15 cellular contexts compared by ENCODE assay signal in the genomic region with DNA sequence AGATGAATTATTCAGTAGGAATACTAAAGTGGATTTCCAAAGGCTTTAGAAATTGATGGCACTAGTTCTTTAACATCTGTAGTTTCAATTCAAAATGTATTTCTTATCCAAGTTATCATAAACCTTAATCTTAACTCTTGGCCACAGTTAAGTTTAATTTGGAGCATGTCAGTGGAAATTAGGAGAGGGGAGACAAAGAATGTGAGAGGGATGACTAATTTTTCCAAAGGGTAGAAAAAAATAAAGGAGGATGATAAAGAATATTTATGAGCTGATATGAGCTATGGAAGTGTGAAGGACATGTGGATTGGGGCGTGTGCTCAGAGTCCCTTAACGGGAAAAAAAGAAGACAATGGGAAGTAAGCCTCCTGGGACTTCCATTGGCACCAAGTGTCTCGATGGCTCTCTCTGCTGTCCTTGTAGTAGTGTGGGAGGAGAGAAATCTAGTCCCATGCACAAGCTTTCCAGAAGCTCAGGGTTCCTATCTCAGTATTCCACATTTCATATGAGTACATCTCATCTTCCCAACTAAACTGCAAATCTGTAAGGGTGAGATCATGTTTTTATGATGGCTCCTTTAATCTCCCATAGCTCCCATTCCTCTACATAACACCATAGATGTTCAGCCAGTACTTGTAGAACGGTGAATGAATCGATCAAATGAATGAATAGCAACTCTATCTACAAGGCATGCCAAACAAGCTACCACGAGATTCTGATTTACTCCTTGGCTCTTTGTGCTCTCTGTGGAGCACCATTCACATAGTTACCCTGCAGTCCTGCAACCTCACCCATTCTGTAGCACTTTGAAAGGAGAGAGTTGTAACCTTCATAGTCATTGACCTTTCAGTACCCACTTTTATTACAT. TPM values are rescaled to one million over a fixed set of nuclear protein-coding genes. Genes with fewer than 3 reads are reported as not detected.
DNase-seq lines count a peak whose midpoint lies in the region; ATAC-seq and TF ChIP-seq lines count a peak whose summit lies in the region.
"Had no signal": no experiment of that assay in that cellular context is flagged by ENCODE, and none has a peak within 500 bp of the region (broad histone marks: within the 10 kb centered on the region; RNA-seq: fewer than 3 reads in every experiment).

No MANE protein-coding gene starts in this region.

- H3K9ac ChIP-seq in SK-N-SH (no peak overlapping the region), SK-N-MC (ENCODE audit: insufficient read length) (no peak overlapping the region)
- H3K9ac ChIP-seq: BLaER1 treated with 17β-estradiol and CSF1 and Interleukin-3, amounts not matched to agents 10 nM and 100 nM had no signal

- no peak overlapping the region for H2AFZ ChIP-seq in SK-N-SH (ENCODE audit: low read depth)
- H2AFZ ChIP-seq: GM23338 had no signal

- no peaks in the 10 kb centered on the region for H3K79me2 ChIP-seq in SK-N-SH (ENCODE audit: insufficient read depth)

- CTCF ChIA-PET in SK-N-SH (lab: Yijun Ruan, JAX), result interaction anchor here (0.7 to 2.2 kb wide), 4 partner anchors 16 to 229 kb away, joined by 3 to 11 read pairs (median 4); no protein-coding TSS in a partner anchor

- TF ChIP-seq EP300 in SK-N-SH (IDR thresholded peaks at IDR 0.05; ENCODE audit: borderline replicate concordance in 1 of 2, low read depth in 1 of 2, low read length in 1 of 2), result no peak

- H3F3A ChIP-seq in SK-N-SH (replicated peaks; ENCODE audit: insufficient read depth), result no peaks in the 10 kb centered on the region

- no peak for ATAC-seq in SK-N-SH treated with all-trans-retinoic acid at 6 μM for 48 hours
- ATAC-seq in GM21723 (IDR thresholded peaks at IDR 0.05; ENCODE audit: unreplicated experiment), result no peak
- ATAC-seq: GM23338 had no signal

- H3K4me2 ChIP-seq in SK-N-SH, result no peak overlapping the region
- H3K4me2 ChIP-seq: GM23338 had no signal

- H3K27me3 ChIP-seq in SK-N-SH (ENCODE audit: insufficient read depth), result no peaks in the 10 kb centered on the region
- H3K27me3 ChIP-seq: BLaER1 treated with 17β-estradiol and CSF1 and Interleukin-3, amounts not matched to agents 10 nM and 100 nM had no signal

- no peak for TF ChIP-seq CTCF in SK-N-SH (IDR thresholded peaks at IDR 0.05)
- TF ChIP-seq CTCF in fibroblast of the aortic adventitia (IDR thresholded peaks at IDR 0.05; ENCODE audit: insufficient read depth, low read length), result no peak

- POLR2A ChIA-PET in SK-N-SH (lab: Yijun Ruan, JAX), result interaction anchor here (1.1 kb wide), 1 partner anchor 169 kb away, joined by 4 read pairs; the partner anchor contains the start of gene LRP6

- peaks cover 0 to 3% of the 10 kb centered on the region in 2 experiments for H3K36me3 ChIP-seq in SK-N-SH (replicated peaks in 1 of 2; ENCODE audit: control insufficient read depth in 1 of 2, insufficient read depth in 2 of 2, low read length in 1 of 2)
- no peaks in the 10 kb centered on the region for H3K36me3 ChIP-seq in SK-N-MC (ENCODE audit: insufficient read depth, low read length)
- H3K36me3 ChIP-seq: BLaER1 treated with 17β-estradiol and CSF1 and Interleukin-3, amounts not matched to agents 10 nM and 100 nM had no signal

- H3K27ac ChIP-seq in SK-N-SH (ENCODE audit: low read depth in 2 of 2, low read length in 1 of 2) (peak overlapping the region; percentile 22 to 98; a peak in 3 of 4 replicates), SK-N-MC (peak overlapping the region; percentile 36; the same call in 1 of the 2 replicates)
- H3K27ac ChIP-seq: BLaER1 treated with 17β-estradiol and CSF1 and Interleukin-3, amounts not matched to agents 10 nM and 100 nM had no signal

- H3K9me3 ChIP-seq in SK-N-SH, result no peaks in the 10 kb centered on the region
- no peaks in the 10 kb centered on the region for H3K9me3 ChIP-seq in SK-N-MC (ENCODE audit: low read depth, low read length)
- H3K9me3 ChIP-seq: BLaER1 treated with 17β-estradiol and CSF1 and Interleukin-3, amounts not matched to agents 10 nM and 100 nM had no signal

- TF ChIP-seq RAD21 in SK-N-SH (IDR thresholded peaks at IDR 0.05; ENCODE audit: low read length), result no peak

- DNase-seq in SK-N-SH (no peak), SK-N-MC (ENCODE audit: low read depth, low spot score) (no peak), fibroblast of the aortic adventitia (ENCODE audit: low read depth) (peak; percentile 69), HUDEP-2 (lab: John Stamatoyannopoulos, UW; ENCODE audit: unreplicated experiment in 76 of 76) (no peak), GF-D8 (lab: John Stamatoyannopoulos, UW) (no peak)
- DNase-seq: 8988T; ACHN; CD4-positive, CD25-positive, alpha-beta regulatory T cell; H7 had no signal

- 87% methylated on average over 6 of the region's 6 CpGs for WGBS in SK-N-SH (ENCODE audit: low lambda C conversion rate)

- peaks cover 0 to 25% of the 10 kb centered on the region in 2 experiments; a peak in 2 of 4 replicates for H3K4me1 ChIP-seq in SK-N-SH (ENCODE audit: control insufficient read depth in 1 of 2, insufficient read depth in 2 of 2, low read depth in 1 of 2, low read length in 1 of 2)

- no peaks in the 10 kb centered on the region for H4K20me1 ChIP-seq in SK-N-SH (ENCODE audit: insufficient read depth)
- H4K20me1 ChIP-seq: BLaER1 treated with 17β-estradiol and CSF1 and Interleukin-3, amounts not matched to agents 10 nM and 100 nM had no signal

- no peaks in the 10 kb centered on the region for H3K9me2 ChIP-seq in SK-N-SH

- H3K4me3 ChIP-seq in SK-N-SH (ENCODE audit: low read depth in 2 of 2, low read length in 1 of 2) (no peak overlapping the region), SK-N-MC (no peak overlapping the region), fibroblast of the aortic adventitia (ENCODE audit: low read depth, low read length) (no peak overlapping the region)
- H3K4me3 ChIP-seq: BLaER1 treated with 17β-estradiol and CSF1 and Interleukin-3, amounts not matched to agents 10 nM and 100 nM; GM23338 had no signal

TF ChIP-seq in SK-N-SH, 30 proteins besides CTCF, POLR2A, EP300 and RAD21:
- TF ChIP-seq TEAD4 (IDR thresholded peaks at IDR 0.05; ENCODE audit: borderline replicate concordance, insufficient read depth), result no peak
- no peak for TF ChIP-seq JUND (IDR thresholded peaks at IDR 0.05)

TF ChIP-seq in SK-N-SH treated with all-trans-retinoic acid at 6 μM for 48 hours, 23 proteins besides CTCF, POLR2A, EP300 and RAD21 (continues in another document):
- no peak for TF ChIP-seq SNAI2 (CRISPR knock-in tag; IDR thresholded peaks at IDR 0.05)
- TF ChIP-seq CSDC2 (CRISPR knock-in tag; IDR thresholded peaks at IDR 0.05), result no peak
- no peak for TF ChIP-seq CSRNP3 (CRISPR knock-in tag; IDR thresholded peaks at IDR 0.05)
- TF ChIP-seq ZNF8 (CRISPR knock-in tag; IDR thresholded peaks at IDR 0.05), result no peak
- no peak for TF ChIP-seq GLIS3 (CRISPR knock-in tag; IDR thresholded peaks at IDR 0.05)
- no peak for TF ChIP-seq ZNF70 (CRISPR knock-in tag; IDR thresholded peaks at IDR 0.05)
- TF ChIP-seq ESRRG (CRISPR knock-in tag; IDR thresholded peaks at IDR 0.05), result no peak
- TF ChIP-seq PATZ1 (CRISPR knock-in tag; IDR thresholded peaks at IDR 0.05; ENCODE audit: borderline replicate concordance), result no peak
- no peak for TF ChIP-seq PPARA (CRISPR knock-in tag; IDR thresholded peaks at IDR 0.05; ENCODE audit: borderline replicate concordance)
- no peak for TF ChIP-seq ZNF565 (CRISPR knock-in tag; conservative IDR thresholded peaks at IDR 0.05; ENCODE audit: low read depth)
- no peak for TF ChIP-seq BACH2 (CRISPR knock-in tag; IDR thresholded peaks at IDR 0.05; ENCODE audit: borderline replicate concordance)
- no peak for TF ChIP-seq ZFP3 (CRISPR knock-in tag; IDR thresholded peaks at IDR 0.05)

RNA-seq across cellular contexts. Expression of gene BCL2L14, which starts 27.3 kb away (rescaled TPM):
- not detected in 2 replicates for polyA plus RNA-seq in SK-N-SH (2012; rRNA removed)
- polyA plus RNA-seq in SK-N-SH (2012; cell fraction: cytosol; rRNA removed), result not detected in 2 replicates
- polyA plus RNA-seq in SK-N-SH (2012; cell fraction: nucleus; rRNA removed), result not detected in 2 replicates
- total RNA-seq in fibroblast of the aortic adventitia (ENCODE audit: low replicate concordance), result not detected in 2 replicates
- total RNA-seq: Daoy, G401 had no signal
